1 cellular context compared by ENCODE assay signal in genomic region chr2:240996161-240996833, GRCh38.
TF ChIP-seq lines count a peak whose summit lies in the region.

No MANE protein-coding gene starts in this region.

TF ChIP-seq in IMR-90, 13 proteins besides CTCF, POLR2A, EP300 and RAD21:
- TF ChIP-seq MXI1 (IDR thresholded peaks at IDR 0.05; ENCODE audit: borderline replicate concordance, low read depth, low read length) = no peak
- TF ChIP-seq SMC3 (IDR thresholded peaks at IDR 0.05; ENCODE audit: low read depth, low read length) = no peak
- TF ChIP-seq MAZ (IDR thresholded peaks at IDR 0.05; ENCODE audit: borderline replicate concordance, low read depth, low read length) = no peak
- TF ChIP-seq, protein P1, sequence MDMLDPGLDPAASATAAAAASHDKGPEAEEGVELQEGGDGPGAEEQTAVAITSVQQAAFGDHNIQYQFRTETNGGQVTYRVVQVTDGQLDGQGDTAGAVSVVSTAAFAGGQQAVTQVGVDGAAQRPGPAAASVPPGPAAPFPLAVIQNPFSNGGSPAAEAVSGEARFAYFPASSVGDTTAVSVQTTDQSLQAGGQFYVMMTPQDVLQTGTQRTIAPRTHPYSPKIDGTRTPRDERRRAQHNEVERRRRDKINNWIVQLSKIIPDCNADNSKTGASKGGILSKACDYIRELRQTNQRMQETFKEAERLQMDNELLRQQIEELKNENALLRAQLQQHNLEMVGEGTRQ (IDR thresholded peaks at IDR 0.05; ENCODE audit: low read depth, low read length) = no peak
- no peak for TF ChIP-seq FOS (IDR thresholded peaks at IDR 0.05; ENCODE audit: low read depth, low read length)
- TF ChIP-seq BHLHE40 (IDR thresholded peaks at IDR 0.05; ENCODE audit: low read depth, low read length) = no peak
- no peak for TF ChIP-seq RCOR1 (IDR thresholded peaks at IDR 0.05; ENCODE audit: insufficient replicate concordance, low read length)
- TF ChIP-seq RFX5 (IDR thresholded peaks at IDR 0.05; ENCODE audit: low read depth, low read length) = no peak
TF ChIP-seq in IMR-90: peak in this region for 0.
